Comparison of ENCODE assay signal across 15 cellular contexts in genomic region chr13:39397866-39398265, GRCh38.
"Had no signal": no experiment of that assay in that cellular context is flagged by ENCODE, and none has a peak within 500 bp of the region (broad histone marks: within the 10 kb centered on the region; RNA-seq: fewer than 3 reads in every experiment).

No MANE protein-coding gene starts in this region.

- H3K27ac ChIP-seq: pancreas, SJSA1, upper lobe of right lung had no signal

- H3K4me1 ChIP-seq: breast epithelium, pancreas, SJSA1, upper lobe of right lung had no signal

- H3K27me3 Mint-ChIP-seq: activated CD8-positive, alpha-beta memory T cell treated with anti-CD3 and anti-CD28 coated beads, Interleukin-2, amount 10 ng/mL, durations not matched to agents 7 days and 5 days had no signal

- H3K4me1 Mint-ChIP-seq: activated CD8-positive, alpha-beta memory T cell treated with anti-CD3 and anti-CD28 coated beads, Interleukin-2, amount 10 ng/mL, durations not matched to agents 7 days and 5 days; stimulated activated effector memory CD8-positive, alpha-beta T cell treated with anti-CD3 and anti-CD28 coated beads, Interleukin-12 subunit alpha, Interleukin-12 subunit beta, amount 100 ng/mL, for 72 hours had no signal

- H3K36me3 Mint-ChIP-seq: activated CD8-positive, alpha-beta memory T cell treated with anti-CD3 and anti-CD28 coated beads, Interleukin-2, amount 10 ng/mL, durations not matched to agents 7 days and 5 days; activated naive CD4-positive, alpha-beta T cell treated with anti-CD3 and anti-CD28 coated beads, Interleukin-2, amount 50 U/mL, for 72 hours; stimulated activated effector memory CD8-positive, alpha-beta T cell treated with anti-CD3 and anti-CD28 coated beads, Interleukin-12 subunit alpha, Interleukin-12 subunit beta, amount 100 ng/mL, for 72 hours had no signal

- H3K4me3 ChIP-seq: breast epithelium, pancreas, SJSA1, upper lobe of right lung had no signal

- H3K4me3 Mint-ChIP-seq: activated CD8-positive, alpha-beta memory T cell treated with anti-CD3 and anti-CD28 coated beads, Interleukin-2, amount 10 ng/mL, durations not matched to agents 7 days and 5 days; activated T-cell treated with anti-CD3 and anti-CD28 coated beads, Interleukin-2, amount 50 U/mL, for 24 hours; stimulated activated effector memory CD8-positive, alpha-beta T cell treated with anti-CD3 and anti-CD28 coated beads, Interleukin-12 subunit alpha, Interleukin-12 subunit beta, amount 100 ng/mL, for 72 hours had no signal

- H3K27me3 ChIP-seq: breast epithelium, pancreas, SJSA1, upper lobe of right lung had no signal

- H3K36me3 ChIP-seq: breast epithelium, pancreas, SJSA1, upper lobe of right lung had no signal

- H3K9me3 Mint-ChIP-seq: activated naive CD4-positive, alpha-beta T cell treated with anti-CD3 and anti-CD28 coated beads, Interleukin-2, amount 50 U/mL, for 72 hours; activated T-cell treated with anti-CD3 and anti-CD28 coated beads, Interleukin-2, amount 50 U/mL, for 24 hours; stimulated activated effector memory CD8-positive, alpha-beta T cell treated with anti-CD3 and anti-CD28 coated beads, Interleukin-12 subunit alpha, Interleukin-12 subunit beta, amount 100 ng/mL, for 72 hours had no signal

- DNase-seq: activated CD4-positive, alpha-beta T cell treated with anti-CD3 and anti-CD28 coated beads, Interleukin-2, amount 50 U/mL, for 4 hours; activated CD4-positive, CD25-positive, alpha-beta regulatory T cell treated with anti-CD3 and anti-CD28 coated beads, Interleukin-2, amount 50 U/mL, for 72 hours; activated CD8-positive, alpha-beta memory T cell treated with anti-CD3 and anti-CD28 coated beads, Interleukin-2, amount 10 ng/mL, durations not matched to agents 7 days and 5 days; activated effector memory CD4-positive, alpha-beta T cell treated with Interleukin-2 at 50 U/mL for 16 hours; activated T-cell treated with anti-CD3 and anti-CD28 coated beads, Interleukin-2, amount 50 U/mL, for 24 hours; amygdala; mammary epithelial cell; pancreas; small intestine; T-helper 9 cell; upper lobe of right lung had no signal

- ATAC-seq: activated CD8-positive, alpha-beta memory T cell treated with anti-CD3 and anti-CD28 coated beads, Interleukin-2, amount 10 ng/mL, durations not matched to agents 7 days and 5 days; activated naive CD4-positive, alpha-beta T cell treated with anti-CD3 and anti-CD28 coated beads, Interleukin-2, amount 50 U/mL, for 72 hours; pancreas; stimulated activated effector memory CD8-positive, alpha-beta T cell treated with anti-CD3 and anti-CD28 coated beads, Interleukin-12 subunit alpha, Interleukin-12 subunit beta, amount 100 ng/mL, for 72 hours; upper lobe of right lung had no signal

- H3K9me3 ChIP-seq: breast epithelium, pancreas, SJSA1, upper lobe of right lung had no signal

- H3K27ac Mint-ChIP-seq: activated CD8-positive, alpha-beta memory T cell treated with anti-CD3 and anti-CD28 coated beads, Interleukin-2, amount 10 ng/mL, durations not matched to agents 7 days and 5 days; activated naive CD4-positive, alpha-beta T cell treated with anti-CD3 and anti-CD28 coated beads, Interleukin-2, amount 50 U/mL, for 72 hours; activated T-cell treated with anti-CD3 and anti-CD28 coated beads, Interleukin-2, amount 50 U/mL, for 24 hours; stimulated activated effector memory CD8-positive, alpha-beta T cell treated with anti-CD3 and anti-CD28 coated beads, Interleukin-12 subunit alpha, Interleukin-12 subunit beta, amount 100 ng/mL, for 72 hours had no signal
